ENCODE assay signal across 14 cellular contexts in genomic region chr3:193870376-193871092, GRCh38.
DNase-seq lines count a peak whose midpoint lies in the region; ATAC-seq and TF ChIP-seq lines count a peak whose summit lies in the region.
"Had no signal": no experiment of that assay in that cellular context is flagged by ENCODE, and none has a peak within 500 bp of the region (broad histone marks: within the 10 kb centered on the region; RNA-seq: fewer than 3 reads in every experiment).

No MANE protein-coding gene starts in this region.

- H2BK20ac ChIP-seq in H9 (ENCODE audit: low read depth, low read length, poor library complexity, severe bottlenecking), result no peak overlapping the region

- H3K27me3 Mint-ChIP-seq in H9 (ENCODE audit: low read depth), result peaks cover 68% of the 10 kb centered on the region
- H3K27me3 Mint-ChIP-seq in stimulated activated memory B cell treated with anti-CD40 and anti-IgM and Interleukin-4, amounts not matched to agents 10 μg/mL and 1 μg/mL and 100 μg/mL, for 72 hours, result no peaks in the 10 kb centered on the region
- H3K27me3 Mint-ChIP-seq: IgD-negative memory B cell had no signal

- H3K4me2 ChIP-seq in H9 (ENCODE audit: insufficient read depth, insufficient read length, low read length) (no peak overlapping the region), hepatocyte (peak overlapping the region; percentile 62)

- no peak overlapping the region for H3K18ac ChIP-seq in H9 (ENCODE audit: insufficient read length, low read depth, low read length)

- no peaks in the 10 kb centered on the region for H3K9me2 ChIP-seq in hepatocyte (replicated peaks; ENCODE audit: insufficient read depth)

- peaks cover 0 to 4% (median 3%) of the 10 kb centered on the region in 3 experiments; a peak in 2 of 7 replicates for H3K36me3 Mint-ChIP-seq in H9 (ENCODE audit: insufficient read depth in 1 of 3, low read depth in 3 of 3)
- no peaks in the 10 kb centered on the region for H3K36me3 Mint-ChIP-seq in stimulated activated memory B cell treated with anti-CD40 and anti-IgM and Interleukin-4, amounts not matched to agents 10 μg/mL and 1 μg/mL and 100 μg/mL, for 72 hours
- H3K36me3 Mint-ChIP-seq: natural killer cell had no signal

- H4K20me1 ChIP-seq in H9 (ENCODE audit: control insufficient read depth, insufficient read depth, insufficient read length), result no peaks in the 10 kb centered on the region
- H4K20me1 ChIP-seq in hepatocyte (ENCODE audit: insufficient read depth, poor library complexity, severe bottlenecking), result no peaks in the 10 kb centered on the region

- no peaks in the 10 kb centered on the region for H3K36me3 ChIP-seq in hepatocyte (replicated peaks; ENCODE audit: insufficient read depth, low read depth)
- H3K36me3 ChIP-seq: left lung had no signal

- H3K27ac Mint-ChIP-seq in H9, result peak overlapping the region in 1 of 3 experiments; percentile 46; a peak in 2 of 7 replicates
- peak overlapping the region; percentile 10 for H3K27ac Mint-ChIP-seq in stimulated activated memory B cell treated with anti-CD40 and anti-IgM and Interleukin-4, amounts not matched to agents 10 μg/mL and 1 μg/mL and 100 μg/mL, for 72 hours
- H3K27ac Mint-ChIP-seq: activated CD4-positive, alpha-beta memory T cell treated with anti-CD3 and anti-CD28 coated beads, Interleukin-2, amount 10 ng/mL, durations not matched to agents 7 days and 5 days; natural killer cell had no signal

- H3K4me1 Mint-ChIP-seq in H9, result peaks cover 46 to 77% of the 10 kb centered on the region in 2 experiments
- H3K4me1 Mint-ChIP-seq in stimulated activated memory B cell treated with anti-CD40 and anti-IgM and Interleukin-4, amounts not matched to agents 10 μg/mL and 1 μg/mL and 100 μg/mL, for 72 hours, result peaks cover 77% of the 10 kb centered on the region

- no peak overlapping the region for H3K4ac ChIP-seq in H9 (ENCODE audit: low read depth, low read length)

- POLR2A ChIA-PET in RWPE1 (lab: Yijun Ruan, JAX; ENCODE audit: low non-redundant PET), result no interaction called here

- CTCF ChIA-PET in RWPE1 (lab: Yijun Ruan, JAX), result interaction anchor here (0.6 to 1.7 kb wide), 3 partner anchors 90 to 268 kb away, joined by 3 to 9 read pairs (median 5); no protein-coding TSS in a partner anchor

- no peak overlapping the region for H2AFZ ChIP-seq in H9 (ENCODE audit: low read length)
- peak overlapping the region; percentile 38 for H2AFZ ChIP-seq in hepatocyte

- no peaks in the 10 kb centered on the region for H3K79me1 ChIP-seq in H9 (ENCODE audit: insufficient read depth, low read depth, low read length, poor library complexity, severe bottlenecking)

- H3K27me3 ChIP-seq in H9 (ENCODE audit: insufficient read depth, low read length), result no peaks in the 10 kb centered on the region; the same call in 1 of the 2 replicates
- H3K27me3 ChIP-seq in hepatocyte, result no peaks in the 10 kb centered on the region
- H3K27me3 ChIP-seq: body of pancreas had no signal

- H3K9ac ChIP-seq in H9 (ENCODE audit: extremely low read depth, insufficient read length, low read length), result no peak overlapping the region

- no peak overlapping the region for H2BK5ac ChIP-seq in H9 (ENCODE audit: insufficient read length, low read length)

- no peak overlapping the region for H2BK120ac ChIP-seq in H9 (ENCODE audit: low read depth, low read length, poor library complexity, severe bottlenecking)

- DNase-seq in H9, result peak; percentile 58
- peak; percentile 37 for DNase-seq in RWPE1 (ENCODE audit: low spot score)
- peak; percentile 46 for DNase-seq in hepatocyte (ENCODE audit: low spot score)
- DNase-seq in NCI-H187 treated with DMSO at 0.1 percent for 48 hours (lab: John Stamatoyannopoulos, UW), result no peak
- no peak for DNase-seq in NCI-H1694 (lab: John Stamatoyannopoulos, UW)
- DNase-seq: activated effector memory CD4-positive, alpha-beta T cell treated with Interleukin-2 at 50 U/mL for 16 hours; body of pancreas; natural killer cell; NCI-H510A treated with DMSO at 0.1 percent for 48 hours had no signal

- TF ChIP-seq CTCF in H9 (conservative IDR thresholded peaks at IDR 0.05) (no peak), RWPE1 (conservative IDR thresholded peaks at IDR 0.05; ENCODE audit: low read depth) (no peak), hepatocyte (IDR thresholded peaks at IDR 0.05; ENCODE audit: poor library complexity) (no peak)

- H2BK12ac ChIP-seq in H9 (ENCODE audit: insufficient read length, low read depth, low read length), result no peak overlapping the region

- no peak overlapping the region for H4K8ac ChIP-seq in H9 (replicated peaks; ENCODE audit: insufficient read length, low read depth, low read length)

- no peaks in the 10 kb centered on the region for H3K23me2 ChIP-seq in H9 (ENCODE audit: insufficient read length, low read depth, low read length, poor library complexity, severe bottlenecking)

- H3K79me2 ChIP-seq in H9 (ENCODE audit: insufficient read depth, low read length) (no peaks in the 10 kb centered on the region), hepatocyte (no peaks in the 10 kb centered on the region)

- H3K4me1 ChIP-seq in H9 (ENCODE audit: insufficient read depth, low read length) (no peaks in the 10 kb centered on the region; the same call in 1 of the 2 replicates), hepatocyte (ENCODE audit: insufficient read depth) (peaks cover 40% of the 10 kb centered on the region)

- no peak overlapping the region for H3K27ac ChIP-seq in H9 (ENCODE audit: insufficient read length, low read depth, low read length)
- H3K27ac ChIP-seq in RWPE1, result peak overlapping the region; percentile 86
- H3K27ac ChIP-seq in hepatocyte, result peak overlapping the region; percentile 86
- H3K27ac ChIP-seq: body of pancreas, left lung had no signal

- no peak overlapping the region for H3K4me3 ChIP-seq in hepatocyte
- H3K4me3 ChIP-seq: body of pancreas, left lung had no signal

- no peaks in the 10 kb centered on the region for H3K9me3 Mint-ChIP-seq in H9
- H3K9me3 Mint-ChIP-seq in stimulated activated memory B cell treated with anti-CD40 and anti-IgM and Interleukin-4, amounts not matched to agents 10 μg/mL and 1 μg/mL and 100 μg/mL, for 72 hours, result no peaks in the 10 kb centered on the region
- H3K9me3 Mint-ChIP-seq: activated CD4-positive, alpha-beta memory T cell treated with anti-CD3 and anti-CD28 coated beads, Interleukin-2, amount 10 ng/mL, durations not matched to agents 7 days and 5 days; natural killer cell had no signal

- H2BK15ac ChIP-seq in H9 (ENCODE audit: low read depth, low read length), result no peak overlapping the region

- no peak overlapping the region for H3K23ac ChIP-seq in H9 (ENCODE audit: insufficient read length, low read depth, low read length)

- WGBS in H9 (ENCODE audit: extremely low coverage, insufficient read length, low lambda C conversion rate), result no CpG with 5 or more reads among the region's 15 CpGs
- WGBS in hepatocyte (ENCODE audit: low lambda C conversion rate, missing lambda C conversion rate), result 75% methylated on average over 15 of the region's 15 CpGs

- ATAC-seq in stimulated activated memory B cell treated with anti-CD40 and anti-IgM and Interleukin-4, amounts not matched to agents 10 μg/mL and 1 μg/mL and 100 μg/mL, for 72 hours, result no peak
- no peak for ATAC-seq in HG02571 (IDR thresholded peaks at IDR 0.05; ENCODE audit: unreplicated experiment)
- ATAC-seq: body of pancreas had no signal

- H3K9me3 ChIP-seq in H9 (ENCODE audit: control insufficient read depth, low read depth, low read length), result no peaks in the 10 kb centered on the region
- H3K9me3 ChIP-seq in hepatocyte (ENCODE audit: low read depth), result no peaks in the 10 kb centered on the region
- H3K9me3 ChIP-seq: body of pancreas, left lung had no signal

- no peak overlapping the region for H4K5ac ChIP-seq in H9 (ENCODE audit: insufficient read length, low read depth, low read length)

- no peak overlapping the region for H4K91ac ChIP-seq in H9 (ENCODE audit: insufficient read length, low read depth, low read length)

- no peak overlapping the region for H3K14ac ChIP-seq in H9 (ENCODE audit: insufficient read depth, low read length)

- H3T11ph ChIP-seq in H9 (ENCODE audit: low read length), result no peak overlapping the region

- no peak overlapping the region for H3K4me3 Mint-ChIP-seq in H9
- no peak overlapping the region for H3K4me3 Mint-ChIP-seq in stimulated activated memory B cell treated with anti-CD40 and anti-IgM and Interleukin-4, amounts not matched to agents 10 μg/mL and 1 μg/mL and 100 μg/mL, for 72 hours
- H3K4me3 Mint-ChIP-seq: activated CD4-positive, alpha-beta memory T cell treated with anti-CD3 and anti-CD28 coated beads, Interleukin-2, amount 10 ng/mL, durations not matched to agents 7 days and 5 days; natural killer cell had no signal

- H3K56ac ChIP-seq in H9 (ENCODE audit: insufficient read length, low read depth, low read length), result no peak overlapping the region

- H2AK5ac ChIP-seq in H9 (ENCODE audit: insufficient read length, low read length), result no peak overlapping the region

Comparison
In these comparisons a context has a peak if more than half of its experiments do, and no peak if none do; other contexts are left out.
1. DNase-seq: peak in H9 (single experiment), RWPE1 (single experiment) and hepatocyte (single experiment); none in NCI-H187 treated with DMSO at 0.1 percent for 48 hours (single experiment) and NCI-H1694 (single experiment).